8 cellular contexts compared by ENCODE assay signal in genomic region chr20:1392443-1392692, GRCh38. TPM values are rescaled to one million over a fixed set of nuclear protein-coding genes. Genes with fewer than 3 reads are reported as not detected.
A peak's percentile ranks its signal among the peaks of the same experiment; 100 is the strongest.
DNase-seq lines count a peak whose midpoint lies in the region; ATAC-seq and TF ChIP-seq lines count a peak whose summit lies in the region.

No MANE protein-coding gene starts in this region.

- H3K9ac ChIP-seq in SK-N-MC (ENCODE audit: insufficient read length) = peak overlapping the region; percentile 85

- CTCF ChIA-PET in BJ (lab: Yijun Ruan, JAX) = interaction anchor here (1.4 to 1.5 kb wide), 3 partner anchors 13 to 179 kb away, joined by 3 read pairs; no protein-coding TSS in a partner anchor

- H3K27me3 ChIP-seq in BJ (ENCODE audit: control insufficient read depth, insufficient read depth, low read length) = no peaks in the 10 kb centered on the region

- intact Hi-C loops in sciatic nerve (cut with DNase I) = loop anchor here (5.0 kb wide), 1 partner anchor 65 kb away; the partner anchor contains the start of gene SDCBP2

- POLR2A ChIA-PET in BJ (lab: Charles Lee) = no interaction called here

- no peaks in the 10 kb centered on the region for H3K9me3 ChIP-seq in SK-N-MC (ENCODE audit: low read depth, low read length)

- DNase-seq in BJ (ENCODE audit: low read depth) = no peak
- no peak for DNase-seq in SK-N-MC (ENCODE audit: low read depth, low spot score)
- DNase-seq in fibroblast of mammary gland (ENCODE audit: low read depth) = no peak
- no peak for DNase-seq in sciatic nerve (ENCODE audit: low spot score)
- no peak for DNase-seq in NCI-H524 treated with DMSO at 0.1 percent for 48 hours (lab: John Stamatoyannopoulos, UW)
- DNase-seq in kidney glomerular epithelial cell (lab: John Stamatoyannopoulos, UW) = no peak
- DNase-seq in stimulated activated CD4-positive, alpha-beta T cell treated with anti-CD3 and anti-CD28 coated beads, Interleukin-12 subunit alpha, Interleukin-12 subunit beta, amount 100 ng/mL, for 4 hours = no peak

- ATAC-seq in GM21717 (IDR thresholded peaks at IDR 0.05; ENCODE audit: unreplicated experiment) (peak; percentile 19), sciatic nerve (peak; percentile 2)

- TF ChIP-seq CTCF in BJ (IDR thresholded peaks at IDR 0.05; ENCODE audit: insufficient read depth, low read depth, low read length) = no peak
- no peak for TF ChIP-seq CTCF in fibroblast of mammary gland (conservative IDR thresholded peaks at IDR 0.05; ENCODE audit: control insufficient read depth, insufficient read depth, low read depth, low read length)

- H3K27ac ChIP-seq in SK-N-MC = no peak overlapping the region

- H3K36me3 ChIP-seq in BJ (ENCODE audit: control insufficient read depth, insufficient read depth, low read length) (no peaks in the 10 kb centered on the region), SK-N-MC (ENCODE audit: insufficient read depth, low read length) (peaks cover 5% of the 10 kb centered on the region; the same call in 1 of the 2 replicates)

- H3K4me3 ChIP-seq in BJ (ENCODE audit: low read depth, low read length) (peak overlapping the region; percentile 79), SK-N-MC (peak overlapping the region; percentile 93), fibroblast of mammary gland (ENCODE audit: control insufficient read depth, low read depth, low read length) (peak overlapping the region; percentile 97)

RNA-seq across cellular contexts. Expression of gene FKBP1A, which starts 0.5 kb away (rescaled TPM):
- 476 and 549 TPM in 2 replicates for polyA plus RNA-seq in BJ (2011; rRNA removed)
- 190 and 274 TPM in 2 replicates for polyA minus RNA-seq in BJ (2011; rRNA and poly(A)+ RNA removed)
- total RNA-seq in sciatic nerve = 242 TPM
